ENCODE assay signal across 1 cellular context in the genomic region with DNA sequence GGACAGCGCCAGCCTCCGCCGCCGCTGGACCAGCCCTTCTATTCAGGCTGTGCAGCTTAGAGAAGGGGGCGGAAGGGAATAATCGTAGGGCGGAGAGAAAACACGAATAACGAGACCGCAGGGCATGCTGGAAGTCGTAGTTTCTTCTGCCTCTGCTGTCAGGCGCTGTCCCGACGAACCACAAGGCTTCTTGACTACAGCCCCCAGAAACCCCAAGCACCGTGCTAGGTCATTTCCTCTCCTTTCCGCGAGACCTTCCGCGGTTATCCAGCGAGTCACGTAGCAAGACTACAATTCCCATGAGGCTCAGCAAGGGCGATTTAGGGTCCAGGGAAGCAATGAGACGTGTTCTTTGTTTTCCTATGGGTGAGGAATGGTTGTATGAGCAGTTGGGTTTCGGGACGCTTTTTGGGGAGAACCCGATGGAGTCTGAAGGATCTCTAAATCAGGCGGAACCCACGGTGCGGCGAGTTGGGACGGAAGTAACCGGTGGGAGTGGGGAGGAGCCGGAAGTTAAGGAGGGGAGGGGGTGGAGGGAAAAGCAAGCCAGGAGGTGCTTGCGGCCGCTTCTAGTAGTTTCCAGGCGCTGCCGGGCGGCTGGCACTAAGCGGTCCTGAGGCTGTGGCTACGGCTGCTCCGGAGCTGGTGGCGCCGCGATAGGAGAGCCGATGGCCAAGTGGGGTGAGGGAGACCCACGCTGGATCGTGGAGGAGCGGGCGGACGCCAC.
A peak's percentile ranks its signal among the peaks of the same experiment; 100 is the strongest.
TF ChIP-seq lines count a peak whose summit lies in the region.

A gene (plus strand): TSS at position 572 of the 727 bp plus-strand sequence. CDS start 97 bp downstream, at position 669.
A gene (minus strand): TSS at position 80 of the 727 bp plus-strand sequence. CDS start 3,499 bp downstream, outside the sequence.

TF ChIP-seq in WTC11, 78 proteins besides CTCF, POLR2A, EP300 and RAD21 (continued from another document and continues in another):
- TF ChIP-seq, protein P1, sequence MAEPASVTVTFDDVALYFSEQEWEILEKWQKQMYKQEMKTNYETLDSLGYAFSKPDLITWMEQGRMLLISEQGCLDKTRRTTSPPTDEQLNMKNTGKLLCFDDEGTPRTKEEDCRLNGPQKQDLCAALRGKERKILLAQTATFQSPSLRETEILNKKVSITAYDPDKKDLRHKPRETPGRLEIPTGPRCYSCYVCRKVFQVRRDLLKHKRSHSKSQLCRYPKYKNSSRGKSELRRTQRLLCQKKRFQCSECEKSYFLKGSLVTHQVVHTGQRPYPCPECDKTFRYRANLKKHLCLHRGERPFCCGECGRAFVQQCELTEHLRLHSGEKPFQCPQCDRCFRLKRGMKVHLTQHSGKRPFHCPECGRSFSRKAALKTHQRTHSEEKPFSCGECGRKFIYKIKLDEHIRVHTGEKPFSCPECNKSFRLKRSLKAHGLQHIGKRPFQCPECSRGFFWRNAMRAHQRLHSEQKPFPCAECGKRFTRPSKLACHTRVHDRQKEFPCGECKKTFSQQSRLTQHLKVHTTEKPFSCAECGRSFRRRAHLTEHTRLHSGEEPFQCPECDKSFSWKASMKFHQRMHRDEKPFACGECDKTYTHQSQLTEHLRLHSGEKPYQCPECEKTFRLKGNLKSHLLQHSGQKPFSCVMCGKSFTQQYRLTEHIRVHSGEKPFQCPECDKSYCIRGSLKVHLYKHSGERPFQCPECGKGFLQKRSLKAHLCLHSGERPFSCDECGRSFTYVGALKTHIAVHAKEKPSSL (CRISPR knock-in tag; conservative IDR thresholded peaks at IDR 0.05) = no peak
- TF ChIP-seq, protein P2, sequence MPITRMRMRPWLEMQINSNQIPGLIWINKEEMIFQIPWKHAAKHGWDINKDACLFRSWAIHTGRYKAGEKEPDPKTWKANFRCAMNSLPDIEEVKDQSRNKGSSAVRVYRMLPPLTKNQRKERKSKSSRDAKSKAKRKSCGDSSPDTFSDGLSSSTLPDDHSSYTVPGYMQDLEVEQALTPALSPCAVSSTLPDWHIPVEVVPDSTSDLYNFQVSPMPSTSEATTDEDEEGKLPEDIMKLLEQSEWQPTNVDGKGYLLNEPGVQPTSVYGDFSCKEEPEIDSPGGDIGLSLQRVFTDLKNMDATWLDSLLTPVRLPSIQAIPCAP (CRISPR knock-in tag; IDR thresholded peaks at IDR 0.05) = 0 out of 2 replicates have a peak, but pooled peaks have one; percentile 61
- no peak for TF ChIP-seq MYBL2 (CRISPR knock-in tag; IDR thresholded peaks at IDR 0.05)
- TF ChIP-seq, protein P3, sequence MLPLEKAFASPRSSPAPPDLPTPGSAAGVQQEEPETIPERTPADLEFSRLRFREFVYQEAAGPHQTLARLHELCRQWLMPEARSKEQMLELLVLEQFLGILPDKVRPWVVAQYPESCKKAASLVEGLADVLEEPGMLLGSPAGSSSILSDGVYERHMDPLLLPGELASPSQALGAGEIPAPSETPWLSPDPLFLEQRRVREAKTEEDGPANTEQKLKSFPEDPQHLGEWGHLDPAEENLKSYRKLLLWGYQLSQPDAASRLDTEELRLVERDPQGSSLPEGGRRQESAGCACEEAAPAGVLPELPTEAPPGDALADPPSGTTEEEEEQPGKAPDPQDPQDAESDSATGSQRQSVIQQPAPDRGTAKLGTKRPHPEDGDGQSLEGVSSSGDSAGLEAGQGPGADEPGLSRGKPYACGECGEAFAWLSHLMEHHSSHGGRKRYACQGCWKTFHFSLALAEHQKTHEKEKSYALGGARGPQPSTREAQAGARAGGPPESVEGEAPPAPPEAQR (CRISPR knock-in tag; IDR thresholded peaks at IDR 0.05) = no peak
- TF ChIP-seq, protein P4, sequence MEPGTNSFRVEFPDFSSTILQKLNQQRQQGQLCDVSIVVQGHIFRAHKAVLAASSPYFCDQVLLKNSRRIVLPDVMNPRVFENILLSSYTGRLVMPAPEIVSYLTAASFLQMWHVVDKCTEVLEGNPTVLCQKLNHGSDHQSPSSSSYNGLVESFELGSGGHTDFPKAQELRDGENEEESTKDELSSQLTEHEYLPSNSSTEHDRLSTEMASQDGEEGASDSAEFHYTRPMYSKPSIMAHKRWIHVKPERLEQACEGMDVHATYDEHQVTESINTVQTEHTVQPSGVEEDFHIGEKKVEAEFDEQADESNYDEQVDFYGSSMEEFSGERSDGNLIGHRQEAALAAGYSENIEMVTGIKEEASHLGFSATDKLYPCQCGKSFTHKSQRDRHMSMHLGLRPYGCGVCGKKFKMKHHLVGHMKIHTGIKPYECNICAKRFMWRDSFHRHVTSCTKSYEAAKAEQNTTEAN (CRISPR knock-in tag; IDR thresholded peaks at IDR 0.05) = no peak
- TF ChIP-seq TP53 (CRISPR knock-in tag; IDR thresholded peaks at IDR 0.05) = no peak
- TF ChIP-seq, protein P5, sequence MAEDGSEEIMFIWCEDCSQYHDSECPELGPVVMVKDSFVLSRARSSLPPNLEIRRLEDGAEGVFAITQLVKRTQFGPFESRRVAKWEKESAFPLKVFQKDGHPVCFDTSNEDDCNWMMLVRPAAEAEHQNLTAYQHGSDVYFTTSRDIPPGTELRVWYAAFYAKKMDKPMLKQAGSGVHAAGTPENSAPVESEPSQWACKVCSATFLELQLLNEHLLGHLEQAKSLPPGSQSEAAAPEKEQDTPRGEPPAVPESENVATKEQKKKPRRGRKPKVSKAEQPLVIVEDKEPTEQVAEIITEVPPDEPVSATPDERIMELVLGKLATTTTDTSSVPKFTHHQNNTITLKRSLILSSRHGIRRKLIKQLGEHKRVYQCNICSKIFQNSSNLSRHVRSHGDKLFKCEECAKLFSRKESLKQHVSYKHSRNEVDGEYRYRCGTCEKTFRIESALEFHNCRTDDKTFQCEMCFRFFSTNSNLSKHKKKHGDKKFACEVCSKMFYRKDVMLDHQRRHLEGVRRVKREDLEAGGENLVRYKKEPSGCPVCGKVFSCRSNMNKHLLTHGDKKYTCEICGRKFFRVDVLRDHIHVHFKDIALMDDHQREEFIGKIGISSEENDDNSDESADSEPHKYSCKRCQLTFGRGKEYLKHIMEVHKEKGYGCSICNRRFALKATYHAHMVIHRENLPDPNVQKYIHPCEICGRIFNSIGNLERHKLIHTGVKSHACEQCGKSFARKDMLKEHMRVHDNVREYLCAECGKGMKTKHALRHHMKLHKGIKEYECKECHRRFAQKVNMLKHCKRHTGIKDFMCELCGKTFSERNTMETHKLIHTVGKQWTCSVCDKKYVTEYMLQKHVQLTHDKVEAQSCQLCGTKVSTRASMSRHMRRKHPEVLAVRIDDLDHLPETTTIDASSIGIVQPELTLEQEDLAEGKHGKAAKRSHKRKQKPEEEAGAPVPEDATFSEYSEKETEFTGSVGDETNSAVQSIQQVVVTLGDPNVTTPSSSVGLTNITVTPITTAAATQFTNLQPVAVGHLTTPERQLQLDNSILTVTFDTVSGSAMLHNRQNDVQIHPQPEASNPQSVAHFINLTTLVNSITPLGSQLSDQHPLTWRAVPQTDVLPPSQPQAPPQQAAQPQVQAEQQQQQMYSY (CRISPR knock-in tag; IDR thresholded peaks at IDR 0.05) = 0 out of 2 replicates have a peak, but pooled peaks have one; percentile 28
- TF ChIP-seq, protein P6, sequence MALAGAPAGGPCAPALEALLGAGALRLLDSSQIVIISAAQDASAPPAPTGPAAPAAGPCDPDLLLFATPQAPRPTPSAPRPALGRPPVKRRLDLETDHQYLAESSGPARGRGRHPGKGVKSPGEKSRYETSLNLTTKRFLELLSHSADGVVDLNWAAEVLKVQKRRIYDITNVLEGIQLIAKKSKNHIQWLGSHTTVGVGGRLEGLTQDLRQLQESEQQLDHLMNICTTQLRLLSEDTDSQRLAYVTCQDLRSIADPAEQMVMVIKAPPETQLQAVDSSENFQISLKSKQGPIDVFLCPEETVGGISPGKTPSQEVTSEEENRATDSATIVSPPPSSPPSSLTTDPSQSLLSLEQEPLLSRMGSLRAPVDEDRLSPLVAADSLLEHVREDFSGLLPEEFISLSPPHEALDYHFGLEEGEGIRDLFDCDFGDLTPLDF (CRISPR knock-in tag; IDR thresholded peaks at IDR 0.05) = no peak
- TF ChIP-seq, protein P7, sequence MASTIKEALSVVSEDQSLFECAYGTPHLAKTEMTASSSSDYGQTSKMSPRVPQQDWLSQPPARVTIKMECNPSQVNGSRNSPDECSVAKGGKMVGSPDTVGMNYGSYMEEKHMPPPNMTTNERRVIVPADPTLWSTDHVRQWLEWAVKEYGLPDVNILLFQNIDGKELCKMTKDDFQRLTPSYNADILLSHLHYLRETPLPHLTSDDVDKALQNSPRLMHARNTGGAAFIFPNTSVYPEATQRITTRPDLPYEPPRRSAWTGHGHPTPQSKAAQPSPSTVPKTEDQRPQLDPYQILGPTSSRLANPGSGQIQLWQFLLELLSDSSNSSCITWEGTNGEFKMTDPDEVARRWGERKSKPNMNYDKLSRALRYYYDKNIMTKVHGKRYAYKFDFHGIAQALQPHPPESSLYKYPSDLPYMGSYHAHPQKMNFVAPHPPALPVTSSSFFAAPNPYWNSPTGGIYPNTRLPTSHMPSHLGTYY (CRISPR knock-in tag; IDR thresholded peaks at IDR 0.05) = no peak
- TF ChIP-seq, protein P8, sequence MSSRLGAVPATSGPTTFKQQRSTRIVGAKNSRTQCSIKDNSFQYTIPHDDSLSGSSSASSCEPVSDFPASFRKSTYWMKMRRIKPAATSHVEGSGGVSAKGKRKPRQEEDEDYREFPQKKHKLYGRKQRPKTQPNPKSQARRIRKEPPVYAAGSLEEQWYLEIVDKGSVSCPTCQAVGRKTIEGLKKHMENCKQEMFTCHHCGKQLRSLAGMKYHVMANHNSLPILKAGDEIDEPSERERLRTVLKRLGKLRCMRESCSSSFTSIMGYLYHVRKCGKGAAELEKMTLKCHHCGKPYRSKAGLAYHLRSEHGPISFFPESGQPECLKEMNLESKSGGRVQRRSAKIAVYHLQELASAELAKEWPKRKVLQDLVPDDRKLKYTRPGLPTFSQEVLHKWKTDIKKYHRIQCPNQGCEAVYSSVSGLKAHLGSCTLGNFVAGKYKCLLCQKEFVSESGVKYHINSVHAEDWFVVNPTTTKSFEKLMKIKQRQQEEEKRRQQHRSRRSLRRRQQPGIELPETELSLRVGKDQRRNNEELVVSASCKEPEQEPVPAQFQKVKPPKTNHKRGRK (CRISPR knock-in tag; IDR thresholded peaks at IDR 0.05; ENCODE audit: borderline replicate concordance) = no peak
- TF ChIP-seq SMAD3 (CRISPR knock-in tag; IDR thresholded peaks at IDR 0.05; ENCODE audit: borderline replicate concordance) = no peak
- no peak for TF ChIP-seq OVOL2 (CRISPR knock-in tag; IDR thresholded peaks at IDR 0.05; ENCODE audit: borderline replicate concordance)
- TF ChIP-seq NFE2L1 (CRISPR knock-in tag; IDR thresholded peaks at IDR 0.05) = no peak
- no peak for TF ChIP-seq PRRX2 (CRISPR knock-in tag; IDR thresholded peaks at IDR 0.05)
- TF ChIP-seq CREM (CRISPR knock-in tag; IDR thresholded peaks at IDR 0.05) = peak; percentile 71
- TF ChIP-seq ZNF416 (CRISPR knock-in tag; IDR thresholded peaks at IDR 0.05) = no peak
- no peak for TF ChIP-seq JUN (CRISPR knock-in tag; IDR thresholded peaks at IDR 0.05)
- TF ChIP-seq, protein P9, sequence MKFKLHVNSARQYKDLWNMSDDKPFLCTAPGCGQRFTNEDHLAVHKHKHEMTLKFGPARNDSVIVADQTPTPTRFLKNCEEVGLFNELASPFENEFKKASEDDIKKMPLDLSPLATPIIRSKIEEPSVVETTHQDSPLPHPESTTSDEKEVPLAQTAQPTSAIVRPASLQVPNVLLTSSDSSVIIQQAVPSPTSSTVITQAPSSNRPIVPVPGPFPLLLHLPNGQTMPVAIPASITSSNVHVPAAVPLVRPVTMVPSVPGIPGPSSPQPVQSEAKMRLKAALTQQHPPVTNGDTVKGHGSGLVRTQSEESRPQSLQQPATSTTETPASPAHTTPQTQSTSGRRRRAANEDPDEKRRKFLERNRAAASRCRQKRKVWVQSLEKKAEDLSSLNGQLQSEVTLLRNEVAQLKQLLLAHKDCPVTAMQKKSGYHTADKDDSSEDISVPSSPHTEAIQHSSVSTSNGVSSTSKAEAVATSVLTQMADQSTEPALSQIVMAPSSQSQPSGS (CRISPR knock-in tag; IDR thresholded peaks at IDR 0.05; ENCODE audit: borderline replicate concordance, low read depth) = no peak
- no peak for TF ChIP-seq ZBTB21 (CRISPR knock-in tag; IDR thresholded peaks at IDR 0.05; ENCODE audit: borderline replicate concordance)
- TF ChIP-seq TCF7 (CRISPR knock-in tag; IDR thresholded peaks at IDR 0.05; ENCODE audit: low read depth) = no peak
- no peak for TF ChIP-seq JAZF1 (CRISPR knock-in tag; IDR thresholded peaks at IDR 0.05)
- TF ChIP-seq ZNF138 (CRISPR knock-in tag; conservative IDR thresholded peaks at IDR 0.05) = no peak
- no peak for TF ChIP-seq SMAD4 (CRISPR knock-in tag; IDR thresholded peaks at IDR 0.05)
- TF ChIP-seq, protein P10, sequence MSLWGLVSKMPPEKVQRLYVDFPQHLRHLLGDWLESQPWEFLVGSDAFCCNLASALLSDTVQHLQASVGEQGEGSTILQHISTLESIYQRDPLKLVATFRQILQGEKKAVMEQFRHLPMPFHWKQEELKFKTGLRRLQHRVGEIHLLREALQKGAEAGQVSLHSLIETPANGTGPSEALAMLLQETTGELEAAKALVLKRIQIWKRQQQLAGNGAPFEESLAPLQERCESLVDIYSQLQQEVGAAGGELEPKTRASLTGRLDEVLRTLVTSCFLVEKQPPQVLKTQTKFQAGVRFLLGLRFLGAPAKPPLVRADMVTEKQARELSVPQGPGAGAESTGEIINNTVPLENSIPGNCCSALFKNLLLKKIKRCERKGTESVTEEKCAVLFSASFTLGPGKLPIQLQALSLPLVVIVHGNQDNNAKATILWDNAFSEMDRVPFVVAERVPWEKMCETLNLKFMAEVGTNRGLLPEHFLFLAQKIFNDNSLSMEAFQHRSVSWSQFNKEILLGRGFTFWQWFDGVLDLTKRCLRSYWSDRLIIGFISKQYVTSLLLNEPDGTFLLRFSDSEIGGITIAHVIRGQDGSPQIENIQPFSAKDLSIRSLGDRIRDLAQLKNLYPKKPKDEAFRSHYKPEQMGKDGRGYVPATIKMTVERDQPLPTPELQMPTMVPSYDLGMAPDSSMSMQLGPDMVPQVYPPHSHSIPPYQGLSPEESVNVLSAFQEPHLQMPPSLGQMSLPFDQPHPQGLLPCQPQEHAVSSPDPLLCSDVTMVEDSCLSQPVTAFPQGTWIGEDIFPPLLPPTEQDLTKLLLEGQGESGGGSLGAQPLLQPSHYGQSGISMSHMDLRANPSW (CRISPR knock-in tag; conservative IDR thresholded peaks at IDR 0.05; ENCODE audit: low read depth) = no peak
- no peak for TF ChIP-seq SOX15 (CRISPR knock-in tag; IDR thresholded peaks at IDR 0.05)
- TF ChIP-seq, protein P11, sequence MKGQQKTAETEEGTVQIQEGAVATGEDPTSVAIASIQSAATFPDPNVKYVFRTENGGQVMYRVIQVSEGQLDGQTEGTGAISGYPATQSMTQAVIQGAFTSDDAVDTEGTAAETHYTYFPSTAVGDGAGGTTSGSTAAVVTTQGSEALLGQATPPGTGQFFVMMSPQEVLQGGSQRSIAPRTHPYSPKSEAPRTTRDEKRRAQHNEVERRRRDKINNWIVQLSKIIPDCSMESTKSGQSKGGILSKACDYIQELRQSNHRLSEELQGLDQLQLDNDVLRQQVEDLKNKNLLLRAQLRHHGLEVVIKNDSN (CRISPR knock-in tag; IDR thresholded peaks at IDR 0.05) = no peak
- TF ChIP-seq, protein P12, sequence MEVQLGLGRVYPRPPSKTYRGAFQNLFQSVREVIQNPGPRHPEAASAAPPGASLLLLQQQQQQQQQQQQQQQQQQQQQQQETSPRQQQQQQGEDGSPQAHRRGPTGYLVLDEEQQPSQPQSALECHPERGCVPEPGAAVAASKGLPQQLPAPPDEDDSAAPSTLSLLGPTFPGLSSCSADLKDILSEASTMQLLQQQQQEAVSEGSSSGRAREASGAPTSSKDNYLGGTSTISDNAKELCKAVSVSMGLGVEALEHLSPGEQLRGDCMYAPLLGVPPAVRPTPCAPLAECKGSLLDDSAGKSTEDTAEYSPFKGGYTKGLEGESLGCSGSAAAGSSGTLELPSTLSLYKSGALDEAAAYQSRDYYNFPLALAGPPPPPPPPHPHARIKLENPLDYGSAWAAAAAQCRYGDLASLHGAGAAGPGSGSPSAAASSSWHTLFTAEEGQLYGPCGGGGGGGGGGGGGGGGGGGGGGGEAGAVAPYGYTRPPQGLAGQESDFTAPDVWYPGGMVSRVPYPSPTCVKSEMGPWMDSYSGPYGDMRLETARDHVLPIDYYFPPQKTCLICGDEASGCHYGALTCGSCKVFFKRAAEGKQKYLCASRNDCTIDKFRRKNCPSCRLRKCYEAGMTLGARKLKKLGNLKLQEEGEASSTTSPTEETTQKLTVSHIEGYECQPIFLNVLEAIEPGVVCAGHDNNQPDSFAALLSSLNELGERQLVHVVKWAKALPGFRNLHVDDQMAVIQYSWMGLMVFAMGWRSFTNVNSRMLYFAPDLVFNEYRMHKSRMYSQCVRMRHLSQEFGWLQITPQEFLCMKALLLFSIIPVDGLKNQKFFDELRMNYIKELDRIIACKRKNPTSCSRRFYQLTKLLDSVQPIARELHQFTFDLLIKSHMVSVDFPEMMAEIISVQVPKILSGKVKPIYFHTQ (CRISPR knock-in tag; IDR thresholded peaks at IDR 0.05) = no peak
